Comparison of ENCODE assay signal across 21 cellular contexts in genomic region chr18:29378739-29379138, GRCh38.
DNase-seq lines count a peak whose midpoint lies in the region; TF ChIP-seq lines count a peak whose summit lies in the region.
"Had no signal": no experiment of that assay in that cellular context is flagged by ENCODE, and none has a peak within 500 bp of the region (broad histone marks: within the 10 kb centered on the region; RNA-seq: fewer than 3 reads in every experiment).

No MANE protein-coding gene starts in this region.

- no peaks in the 10 kb centered on the region for H3K36me3 ChIP-seq in GM23248 (ENCODE audit: low read depth)
- no peaks in the 10 kb centered on the region for H3K36me3 ChIP-seq in MM.1S (replicated peaks; ENCODE audit: insufficient read depth, low read length)

- DNase-seq in GM23248, result peak; percentile 16
- DNase-seq in astrocyte of the hippocampus (ENCODE audit: low read depth, low spot score), result peak; percentile 5
- peak; percentile 53 for DNase-seq in fibroblast of mammary gland (ENCODE audit: low read depth)
- no peak for DNase-seq in substantia nigra (lab: John Stamatoyannopoulos, UW)
- no peak for DNase-seq in MM.1S
- DNase-seq in NCI-H1930 (lab: John Stamatoyannopoulos, UW), result no peak
- no peak for DNase-seq in epidermal melanocyte (ENCODE audit: insufficient read length, low spot score)
- DNase-seq: CD4-positive, CD25-positive, alpha-beta regulatory T cell; COR-L47; DMS 273 treated with DMSO at 0.1 percent for 48 hours; H9; NCI-H1105; NCI-H146; NCI-H2029 treated with DMSO at 0.1 percent for 48 hours; NCI-H2171 treated with DMSO at 0.1 percent for 48 hours; NCI-H446; NCI-H526; SIG-M5 had no signal

- H3K79me2 ChIP-seq in GM23248 (ENCODE audit: insufficient read depth) (no peaks in the 10 kb centered on the region), MM.1S (ENCODE audit: low read length) (no peaks in the 10 kb centered on the region)

- peak overlapping the region; percentile 67; the same call in 1 of the 2 replicates for H3K27ac ChIP-seq in 22Rv1
- H3K27ac ChIP-seq in GM23248, result no peak overlapping the region
- H3K27ac ChIP-seq in substantia nigra (ENCODE audit: low read depth, low read length, poor library complexity, severe bottlenecking), result no peak overlapping the region
- no peak overlapping the region for H3K27ac ChIP-seq in MM.1S (ENCODE audit: low read length)
- H3K27ac ChIP-seq: RWPE1 had no signal

- H3K4me1 ChIP-seq in GM23248 (ENCODE audit: insufficient read depth), result no peaks in the 10 kb centered on the region
- peaks cover 13% of the 10 kb centered on the region for H3K4me1 ChIP-seq in MM.1S (ENCODE audit: low read length)

- TF ChIP-seq CTCF in 22Rv1 (IDR thresholded peaks at IDR 0.05) (no peak), fibroblast of mammary gland (conservative IDR thresholded peaks at IDR 0.05; ENCODE audit: control insufficient read depth, insufficient read depth, low read depth, low read length) (no peak), MM.1S (IDR thresholded peaks at IDR 0.05; ENCODE audit: low read length) (no peak)

- H3K9me3 ChIP-seq in GM23248 (ENCODE audit: low read depth), result no peaks in the 10 kb centered on the region
- no peaks in the 10 kb centered on the region for H3K9me3 ChIP-seq in MM.1S (replicated peaks; ENCODE audit: insufficient read depth, low read length)

- H3K27me3 ChIP-seq in GM23248 (replicated peaks; ENCODE audit: insufficient read depth), result no peaks in the 10 kb centered on the region
- no peaks in the 10 kb centered on the region for H3K27me3 ChIP-seq in MM.1S (replicated peaks; ENCODE audit: insufficient read depth, low read length)

- no peaks in the 10 kb centered on the region for H3F3A ChIP-seq in GM23248 (ENCODE audit: insufficient read depth)
- peaks cover 15% of the 10 kb centered on the region for H3F3A ChIP-seq in MM.1S (ENCODE audit: insufficient read depth, low read length)

- H3K4me2 ChIP-seq in GM23248 (ENCODE audit: unreplicated experiment), result no peak overlapping the region
- H3K4me2 ChIP-seq in MM.1S (ENCODE audit: low read depth, low read length), result no peak overlapping the region

- H3K9ac ChIP-seq in GM23248, result no peak overlapping the region
- no peak overlapping the region for H3K9ac ChIP-seq in MM.1S (ENCODE audit: low read length)

- H3K4me3 ChIP-seq in GM23248, result no peak overlapping the region
- no peak overlapping the region for H3K4me3 ChIP-seq in fibroblast of mammary gland (ENCODE audit: control insufficient read depth, low read depth, low read length)
- H3K4me3 ChIP-seq in MM.1S (ENCODE audit: low read length), result no peak overlapping the region
- H3K4me3 ChIP-seq: K562 had no signal

- in situ Hi-C loops in GM23248 (cut with MboI), result no loop called here

- H3K9me2 ChIP-seq in GM23248 (ENCODE audit: insufficient read depth) (no peaks in the 10 kb centered on the region), MM.1S (replicated peaks; ENCODE audit: insufficient read depth, low read length) (no peaks in the 10 kb centered on the region)

- H2AFZ ChIP-seq in GM23248, result no peak overlapping the region
- H2AFZ ChIP-seq in MM.1S (ENCODE audit: low read length), result no peak overlapping the region

- H4K20me1 ChIP-seq in GM23248 (ENCODE audit: insufficient read depth), result no peaks in the 10 kb centered on the region
- H4K20me1 ChIP-seq in MM.1S (ENCODE audit: insufficient read depth, low read length), result no peaks in the 10 kb centered on the region

Comparison
In these comparisons a context has a peak if more than half of its experiments do, and no peak if none do; other contexts are left out.
1. DNase-seq: peak in GM23248 (single experiment), astrocyte of the hippocampus (single experiment) and fibroblast of mammary gland (single experiment); none in substantia nigra (0 of 49), MM.1S (single experiment), NCI-H1930 (0 of 2) and epidermal melanocyte (single experiment).